In genomic region chr12:57866308-57867019, GRCh38 we compare ENCODE assay signal across 1 cellular context.
TF ChIP-seq lines count a peak whose summit lies in the region.

No MANE protein-coding gene starts in this region.

TF ChIP-seq in IMR-90, 13 proteins besides CTCF, POLR2A, EP300 and RAD21:
- TF ChIP-seq RCOR1 (IDR thresholded peaks at IDR 0.05; ENCODE audit: insufficient replicate concordance, low read length) (no peak), CEBPB (IDR thresholded peaks at IDR 0.05; ENCODE audit: low read depth, low read length) (no peak), SMC3 (IDR thresholded peaks at IDR 0.05; ENCODE audit: low read depth, low read length) (no peak), MAFK (IDR thresholded peaks at IDR 0.05; ENCODE audit: low read depth, low read length) (no peak), USF2 (IDR thresholded peaks at IDR 0.05; ENCODE audit: low read depth, low read length) (no peak)
